ENCODE assay signal across 1 cellular context in the genomic region with DNA sequence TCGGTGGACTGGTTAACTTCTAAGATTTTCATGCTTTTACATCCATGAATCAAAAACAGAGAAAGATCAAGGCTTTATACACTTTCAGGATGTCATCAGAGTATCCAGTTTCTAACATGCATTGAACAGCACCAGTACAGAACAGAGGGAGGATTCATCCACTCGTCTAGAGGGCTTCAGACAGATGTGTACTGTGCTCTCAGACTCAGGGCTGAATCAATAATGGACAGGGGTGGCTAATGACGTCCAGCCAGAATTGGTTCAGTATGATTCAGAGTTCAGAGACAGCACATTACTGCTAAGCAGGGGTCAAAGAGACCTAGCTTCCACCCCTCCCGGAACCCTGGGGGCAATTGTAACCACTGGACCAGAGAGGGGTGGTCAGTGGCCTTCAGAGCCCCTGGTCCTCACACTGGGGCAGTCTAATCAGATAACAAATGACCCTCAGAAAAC.
TF ChIP-seq lines count a peak whose summit lies in the region.

No MANE protein-coding gene starts in this region.

TF ChIP-seq in HepG2, 621 proteins besides CTCF, POLR2A, EP300 and RAD21 (continued from another document and continues in another):
- TF ChIP-seq, protein P1, sequence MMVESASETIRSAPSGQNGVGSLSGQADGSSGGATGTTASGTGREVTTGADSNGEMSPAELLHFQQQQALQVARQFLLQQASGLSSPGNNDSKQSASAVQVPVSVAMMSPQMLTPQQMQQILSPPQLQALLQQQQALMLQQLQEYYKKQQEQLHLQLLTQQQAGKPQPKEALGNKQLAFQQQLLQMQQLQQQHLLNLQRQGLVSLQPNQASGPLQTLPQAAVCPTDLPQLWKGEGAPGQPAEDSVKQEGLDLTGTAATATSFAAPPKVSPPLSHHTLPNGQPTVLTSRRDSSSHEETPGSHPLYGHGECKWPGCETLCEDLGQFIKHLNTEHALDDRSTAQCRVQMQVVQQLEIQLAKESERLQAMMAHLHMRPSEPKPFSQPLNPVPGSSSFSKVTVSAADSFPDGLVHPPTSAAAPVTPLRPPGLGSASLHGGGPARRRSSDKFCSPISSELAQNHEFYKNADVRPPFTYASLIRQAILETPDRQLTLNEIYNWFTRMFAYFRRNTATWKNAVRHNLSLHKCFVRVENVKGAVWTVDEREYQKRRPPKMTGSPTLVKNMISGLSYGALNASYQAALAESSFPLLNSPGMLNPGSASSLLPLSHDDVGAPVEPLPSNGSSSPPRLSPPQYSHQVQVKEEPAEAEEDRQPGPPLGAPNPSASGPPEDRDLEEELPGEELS (CRISPR knock-in tag; IDR thresholded peaks at IDR 0.05) = peak; percentile 67; the same call in 1 of the 2 replicates
- TF ChIP-seq ZBTB21 (CRISPR knock-in tag; IDR thresholded peaks at IDR 0.05) = peak; percentile 72; the same call in 1 of the 2 replicates
- TF ChIP-seq KLF16 (CRISPR knock-in tag; IDR thresholded peaks at IDR 0.05) = no peak
- TF ChIP-seq, protein P2, sequence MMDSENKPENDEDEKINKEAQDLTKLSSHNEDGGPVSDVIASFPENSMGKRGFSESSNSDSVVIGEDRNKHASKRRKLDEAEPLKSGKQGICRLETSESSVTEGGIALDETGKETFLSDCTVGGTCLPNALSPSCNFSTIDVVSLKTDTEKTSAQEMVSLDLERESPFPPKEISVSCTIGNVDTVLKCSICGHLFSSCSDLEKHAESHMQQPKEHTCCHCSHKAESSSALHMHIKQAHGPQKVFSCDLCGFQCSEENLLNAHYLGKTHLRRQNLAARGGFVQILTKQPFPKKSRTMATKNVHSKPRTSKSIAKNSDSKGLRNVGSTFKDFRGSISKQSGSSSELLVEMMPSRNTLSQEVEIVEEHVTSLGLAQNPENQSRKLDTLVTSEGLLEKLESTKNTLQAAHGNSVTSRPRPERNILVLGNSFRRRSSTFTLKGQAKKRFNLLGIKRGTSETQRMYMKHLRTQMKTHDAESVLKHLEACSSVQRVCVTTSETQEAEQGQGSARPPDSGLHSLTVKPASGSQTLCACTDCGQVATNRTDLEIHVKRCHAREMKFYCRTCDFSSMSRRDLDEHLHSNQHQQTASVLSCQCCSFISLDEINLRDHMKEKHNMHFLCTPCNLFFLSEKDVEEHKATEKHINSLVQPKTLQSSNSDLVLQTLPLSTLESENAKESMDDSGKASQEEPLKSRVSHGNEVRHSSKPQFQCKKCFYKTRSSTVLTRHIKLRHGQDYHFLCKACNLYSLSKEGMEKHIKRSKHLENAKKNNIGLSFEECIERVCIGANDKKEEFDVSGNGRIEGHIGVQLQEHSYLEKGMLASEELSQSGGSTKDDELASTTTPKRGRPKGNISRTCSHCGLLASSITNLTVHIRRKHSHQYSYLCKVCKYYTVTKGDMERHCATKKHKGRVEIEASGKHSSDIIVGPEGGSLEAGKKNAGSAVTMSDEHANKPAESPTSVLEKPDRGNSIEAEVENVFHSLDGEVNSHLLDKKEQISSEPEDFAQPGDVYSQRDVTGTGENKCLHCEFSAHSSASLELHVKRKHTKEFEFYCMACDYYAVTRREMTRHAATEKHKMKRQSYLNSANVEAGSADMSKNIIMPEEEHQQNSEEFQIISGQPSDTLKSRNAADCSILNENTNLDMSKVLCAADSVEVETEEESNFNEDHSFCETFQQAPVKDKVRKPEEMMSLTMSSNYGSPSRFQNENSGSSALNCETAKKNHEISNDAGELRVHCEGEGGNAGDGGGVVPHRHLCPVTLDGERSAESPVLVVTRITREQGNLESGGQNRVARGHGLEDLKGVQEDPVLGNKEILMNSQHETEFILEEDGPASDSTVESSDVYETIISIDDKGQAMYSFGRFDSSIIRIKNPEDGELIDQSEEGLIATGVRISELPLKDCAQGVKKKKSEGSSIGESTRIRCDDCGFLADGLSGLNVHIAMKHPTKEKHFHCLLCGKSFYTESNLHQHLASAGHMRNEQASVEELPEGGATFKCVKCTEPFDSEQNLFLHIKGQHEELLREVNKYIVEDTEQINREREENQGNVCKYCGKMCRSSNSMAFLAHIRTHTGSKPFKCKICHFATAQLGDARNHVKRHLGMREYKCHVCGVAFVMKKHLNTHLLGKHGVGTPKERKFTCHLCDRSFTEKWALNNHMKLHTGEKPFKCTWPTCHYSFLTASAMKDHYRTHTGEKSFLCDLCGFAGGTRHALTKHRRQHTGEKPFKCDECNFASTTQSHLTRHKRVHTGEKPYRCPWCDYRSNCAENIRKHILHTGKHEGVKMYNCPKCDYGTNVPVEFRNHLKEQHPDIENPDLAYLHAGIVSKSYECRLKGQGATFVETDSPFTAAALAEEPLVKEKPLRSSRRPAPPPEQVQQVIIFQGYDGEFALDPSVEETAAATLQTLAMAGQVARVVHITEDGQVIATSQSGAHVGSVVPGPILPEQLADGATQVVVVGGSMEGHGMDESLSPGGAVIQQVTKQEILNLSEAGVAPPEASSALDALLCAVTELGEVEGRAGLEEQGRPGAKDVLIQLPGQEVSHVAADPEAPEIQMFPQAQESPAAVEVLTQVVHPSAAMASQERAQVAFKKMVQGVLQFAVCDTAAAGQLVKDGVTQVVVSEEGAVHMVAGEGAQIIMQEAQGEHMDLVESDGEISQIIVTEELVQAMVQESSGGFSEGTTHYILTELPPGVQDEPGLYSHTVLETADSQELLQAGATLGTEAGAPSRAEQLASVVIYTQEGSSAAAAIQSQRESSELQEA (CRISPR knock-in tag; IDR thresholded peaks at IDR 0.05; ENCODE audit: not compliant biosample characterization) = no peak
- TF ChIP-seq ZNF329 (CRISPR knock-in tag; IDR thresholded peaks at IDR 0.05; ENCODE audit: low read depth) = no peak
- TF ChIP-seq, protein P3, sequence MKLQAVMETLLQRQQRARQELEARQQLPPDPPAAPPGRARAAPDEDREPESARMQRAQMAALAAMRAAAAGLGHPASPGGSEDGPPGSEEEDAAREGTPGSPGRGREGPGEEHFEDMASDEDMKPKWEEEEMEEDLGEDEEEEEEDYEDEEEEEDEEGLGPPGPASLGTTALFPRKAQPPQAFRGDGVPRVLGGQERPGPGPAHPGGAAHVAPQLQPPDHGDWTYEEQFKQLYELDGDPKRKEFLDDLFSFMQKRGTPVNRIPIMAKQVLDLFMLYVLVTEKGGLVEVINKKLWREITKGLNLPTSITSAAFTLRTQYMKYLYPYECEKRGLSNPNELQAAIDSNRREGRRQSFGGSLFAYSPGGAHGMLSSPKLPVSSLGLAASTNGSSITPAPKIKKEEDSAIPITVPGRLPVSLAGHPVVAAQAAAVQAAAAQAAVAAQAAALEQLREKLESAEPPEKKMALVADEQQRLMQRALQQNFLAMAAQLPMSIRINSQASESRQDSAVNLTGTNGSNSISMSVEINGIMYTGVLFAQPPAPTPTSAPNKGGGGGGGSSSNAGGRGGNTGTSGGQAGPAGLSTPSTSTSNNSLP (IDR thresholded peaks at IDR 0.05; ENCODE audit: low read depth, low read length) = peak; percentile 92
- no peak for TF ChIP-seq SP5 (CRISPR knock-in tag; IDR thresholded peaks at IDR 0.05; ENCODE audit: borderline replicate concordance, low read depth)
- TF ChIP-seq NR2C2 (CRISPR knock-in tag; IDR thresholded peaks at IDR 0.05; ENCODE audit: borderline replicate concordance) = peak; percentile 71
- 0 out of 2 replicates have a peak, but pooled peaks have one; percentile 57 for TF ChIP-seq ZNF510 (CRISPR knock-in tag; IDR thresholded peaks at IDR 0.05; ENCODE audit: low read depth)
- TF ChIP-seq RFXAP (CRISPR knock-in tag; IDR thresholded peaks at IDR 0.05; ENCODE audit: borderline replicate concordance) = peak; percentile 37; the same call in 1 of the 2 replicates
- TF ChIP-seq FOXP1 (IDR thresholded peaks at IDR 0.05) = no peak
- peak; percentile 64; the same call in 1 of the 2 replicates for TF ChIP-seq FOXP1 (CRISPR knock-in tag; IDR thresholded peaks at IDR 0.05)
- peak; percentile 75; the same call in 1 of the 2 replicates for TF ChIP-seq MIER3 (CRISPR knock-in tag; IDR thresholded peaks at IDR 0.05; ENCODE audit: borderline replicate concordance)
- peak; percentile 81; the same call in 1 of the 2 replicates for TF ChIP-seq SNAPC2 (CRISPR knock-in tag; IDR thresholded peaks at IDR 0.05)
- no peak for TF ChIP-seq PCBP2 (optimal IDR thresholded peaks at IDR 0.05; ENCODE audit: low read depth, low read length, poor library complexity, severe bottlenecking)
- no peak for TF ChIP-seq ZBTB38 (CRISPR knock-in tag; IDR thresholded peaks at IDR 0.05)
- peak; percentile 72 for TF ChIP-seq TEAD3 (CRISPR knock-in tag; optimal IDR thresholded peaks at IDR 0.05; ENCODE audit: borderline replicate concordance)
- peak; percentile 84 for TF ChIP-seq FOXA3 (CRISPR knock-in tag; IDR thresholded peaks at IDR 0.05)
- no peak for TF ChIP-seq ZNF713 (CRISPR knock-in tag; IDR thresholded peaks at IDR 0.05)
- peak; percentile 59; the same call in 1 of the 2 replicates for TF ChIP-seq HMG20A (CRISPR knock-in tag; IDR thresholded peaks at IDR 0.05; ENCODE audit: borderline replicate concordance)
- no peak for TF ChIP-seq ZNF746 (CRISPR knock-in tag; IDR thresholded peaks at IDR 0.05)
- TF ChIP-seq, protein P4, sequence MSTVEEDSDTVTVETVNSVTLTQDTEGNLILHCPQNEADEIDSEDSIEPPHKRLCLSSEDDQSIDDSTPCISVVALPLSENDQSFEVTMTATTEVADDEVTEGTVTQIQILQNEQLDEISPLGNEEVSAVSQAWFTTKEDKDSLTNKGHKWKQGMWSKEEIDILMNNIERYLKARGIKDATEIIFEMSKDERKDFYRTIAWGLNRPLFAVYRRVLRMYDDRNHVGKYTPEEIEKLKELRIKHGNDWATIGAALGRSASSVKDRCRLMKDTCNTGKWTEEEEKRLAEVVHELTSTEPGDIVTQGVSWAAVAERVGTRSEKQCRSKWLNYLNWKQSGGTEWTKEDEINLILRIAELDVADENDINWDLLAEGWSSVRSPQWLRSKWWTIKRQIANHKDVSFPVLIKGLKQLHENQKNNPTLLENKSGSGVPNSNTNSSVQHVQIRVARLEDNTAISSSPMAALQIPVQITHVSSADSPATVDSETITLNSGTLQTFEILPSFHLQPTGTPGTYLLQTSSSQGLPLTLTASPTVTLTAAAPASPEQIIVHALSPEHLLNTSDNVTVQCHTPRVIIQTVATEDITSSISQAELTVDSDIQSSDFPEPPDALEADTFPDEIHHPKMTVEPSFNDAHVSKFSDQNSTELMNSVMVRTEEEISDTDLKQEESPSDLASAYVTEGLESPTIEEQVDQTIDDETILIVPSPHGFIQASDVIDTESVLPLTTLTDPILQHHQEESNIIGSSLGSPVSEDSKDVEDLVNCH (CRISPR knock-in tag; IDR thresholded peaks at IDR 0.05) = no peak
- TF ChIP-seq, protein P5, sequence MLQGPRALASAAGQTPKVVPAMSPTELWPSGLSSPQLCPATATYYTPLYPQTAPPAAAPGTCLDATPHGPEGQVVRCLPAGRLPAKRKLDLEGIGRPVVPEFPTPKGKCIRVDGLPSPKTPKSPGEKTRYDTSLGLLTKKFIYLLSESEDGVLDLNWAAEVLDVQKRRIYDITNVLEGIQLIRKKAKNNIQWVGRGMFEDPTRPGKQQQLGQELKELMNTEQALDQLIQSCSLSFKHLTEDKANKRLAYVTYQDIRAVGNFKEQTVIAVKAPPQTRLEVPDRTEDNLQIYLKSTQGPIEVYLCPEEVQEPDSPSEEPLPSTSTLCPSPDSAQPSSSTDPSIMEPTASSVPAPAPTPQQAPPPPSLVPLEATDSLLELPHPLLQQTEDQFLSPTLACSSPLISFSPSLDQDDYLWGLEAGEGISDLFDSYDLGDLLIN (CRISPR knock-in tag; IDR thresholded peaks at IDR 0.05; ENCODE audit: borderline replicate concordance) = no peak
- peak; percentile 33; the same call in 1 of the 3 replicates for TF ChIP-seq MXI1 (IDR thresholded peaks at IDR 0.05; ENCODE audit: borderline replicate concordance, low read depth, low read length)
- no peak for TF ChIP-seq ARNT (IDR thresholded peaks at IDR 0.05)
- TF ChIP-seq, protein P6, sequence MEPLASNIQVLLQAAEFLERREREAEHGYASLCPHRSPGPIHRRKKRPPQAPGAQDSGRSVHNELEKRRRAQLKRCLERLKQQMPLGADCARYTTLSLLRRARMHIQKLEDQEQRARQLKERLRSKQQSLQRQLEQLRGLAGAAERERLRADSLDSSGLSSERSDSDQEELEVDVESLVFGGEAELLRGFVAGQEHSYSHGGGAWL (CRISPR knock-in tag; IDR thresholded peaks at IDR 0.05) = no peak
- TF ChIP-seq NR2F1 (CRISPR knock-in tag; IDR thresholded peaks at IDR 0.05) = 0 out of 4 replicates have a peak, but pooled peaks of 1 of the 2 experiments have one; percentile 39
- no peak for TF ChIP-seq ZNF251 (CRISPR knock-in tag; IDR thresholded peaks at IDR 0.05)
- peak; percentile 81 for TF ChIP-seq HNF4A (CRISPR knock-in tag; IDR thresholded peaks at IDR 0.05)
- no peak for TF ChIP-seq ZNF703 (CRISPR knock-in tag; IDR thresholded peaks at IDR 0.05; ENCODE audit: borderline replicate concordance)
- peak; percentile 51; the same call in 1 of the 2 replicates for TF ChIP-seq ZFP90 (CRISPR knock-in tag; IDR thresholded peaks at IDR 0.05; ENCODE audit: borderline replicate concordance)
- no peak for TF ChIP-seq ZNF354B (CRISPR knock-in tag; IDR thresholded peaks at IDR 0.05)
- TF ChIP-seq NFIC (IDR thresholded peaks at IDR 0.05; ENCODE audit: low read length) = no peak
- TF ChIP-seq ZFY (CRISPR knock-in tag; IDR thresholded peaks at IDR 0.05) = 0 out of 2 replicates have a peak, but pooled peaks have one; percentile 16
- TF ChIP-seq HHEX (CRISPR knock-in tag; IDR thresholded peaks at IDR 0.05) = 0 out of 2 replicates have a peak, but pooled peaks have one; percentile 47
- no peak for TF ChIP-seq GTF2F1 (IDR thresholded peaks at IDR 0.05; ENCODE audit: low read length)
- TF ChIP-seq, protein P7, sequence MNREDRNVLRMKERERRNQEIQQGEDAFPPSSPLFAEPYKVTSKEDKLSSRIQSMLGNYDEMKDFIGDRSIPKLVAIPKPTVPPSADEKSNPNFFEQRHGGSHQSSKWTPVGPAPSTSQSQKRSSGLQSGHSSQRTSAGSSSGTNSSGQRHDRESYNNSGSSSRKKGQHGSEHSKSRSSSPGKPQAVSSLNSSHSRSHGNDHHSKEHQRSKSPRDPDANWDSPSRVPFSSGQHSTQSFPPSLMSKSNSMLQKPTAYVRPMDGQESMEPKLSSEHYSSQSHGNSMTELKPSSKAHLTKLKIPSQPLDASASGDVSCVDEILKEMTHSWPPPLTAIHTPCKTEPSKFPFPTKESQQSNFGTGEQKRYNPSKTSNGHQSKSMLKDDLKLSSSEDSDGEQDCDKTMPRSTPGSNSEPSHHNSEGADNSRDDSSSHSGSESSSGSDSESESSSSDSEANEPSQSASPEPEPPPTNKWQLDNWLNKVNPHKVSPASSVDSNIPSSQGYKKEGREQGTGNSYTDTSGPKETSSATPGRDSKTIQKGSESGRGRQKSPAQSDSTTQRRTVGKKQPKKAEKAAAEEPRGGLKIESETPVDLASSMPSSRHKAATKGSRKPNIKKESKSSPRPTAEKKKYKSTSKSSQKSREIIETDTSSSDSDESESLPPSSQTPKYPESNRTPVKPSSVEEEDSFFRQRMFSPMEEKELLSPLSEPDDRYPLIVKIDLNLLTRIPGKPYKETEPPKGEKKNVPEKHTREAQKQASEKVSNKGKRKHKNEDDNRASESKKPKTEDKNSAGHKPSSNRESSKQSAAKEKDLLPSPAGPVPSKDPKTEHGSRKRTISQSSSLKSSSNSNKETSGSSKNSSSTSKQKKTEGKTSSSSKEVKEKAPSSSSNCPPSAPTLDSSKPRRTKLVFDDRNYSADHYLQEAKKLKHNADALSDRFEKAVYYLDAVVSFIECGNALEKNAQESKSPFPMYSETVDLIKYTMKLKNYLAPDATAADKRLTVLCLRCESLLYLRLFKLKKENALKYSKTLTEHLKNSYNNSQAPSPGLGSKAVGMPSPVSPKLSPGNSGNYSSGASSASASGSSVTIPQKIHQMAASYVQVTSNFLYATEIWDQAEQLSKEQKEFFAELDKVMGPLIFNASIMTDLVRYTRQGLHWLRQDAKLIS (CRISPR knock-in tag; IDR thresholded peaks at IDR 0.05) = no peak
- no peak for TF ChIP-seq SP2 (CRISPR knock-in tag; IDR thresholded peaks at IDR 0.05)
- peak; percentile 60; the same call in 1 of the 2 replicates for TF ChIP-seq ZNF788 (CRISPR knock-in tag; IDR thresholded peaks at IDR 0.05; ENCODE audit: borderline replicate concordance)
- no peak for TF ChIP-seq SYNCRIP (IDR thresholded peaks at IDR 0.05; ENCODE audit: insufficient read depth, low read depth, low read length)
- TF ChIP-seq CAMTA2 (CRISPR knock-in tag; IDR thresholded peaks at IDR 0.05; ENCODE audit: borderline replicate concordance) = no peak
